ENCODE assay signal across 1 cellular context in genomic region chr18:3623769-3624545, GRCh38.
TF ChIP-seq lines count a peak whose summit lies in the region.

No MANE protein-coding gene starts in this region.

TF ChIP-seq in K562, 482 proteins besides CTCF, POLR2A, EP300 and RAD21 (continued from another document and continues in another):
- TF ChIP-seq CHAMP1 (IDR thresholded peaks at IDR 0.05) (no peak), ZKSCAN8 (CRISPR knock-in tag; IDR thresholded peaks at IDR 0.05) (no peak), PTRF (tag; IDR thresholded peaks at IDR 0.05) (0 out of 2 replicates have a peak, but pooled peaks have one; percentile 34), MYBL2 (IDR thresholded peaks at IDR 0.05; ENCODE audit: low read depth) (no peak), MYBL2 (CRISPR knock-in tag; IDR thresholded peaks at IDR 0.05; ENCODE audit: borderline replicate concordance) (no peak), ZNF780A (CRISPR knock-in tag; IDR thresholded peaks at IDR 0.05) (0 out of 2 replicates have a peak, but pooled peaks have one; percentile 8), ZBTB7A (IDR thresholded peaks at IDR 0.05; ENCODE audit: borderline replicate concordance, control insufficient read depth, low read depth, low read length) (no peak), AFF4 (CRISPR knock-in tag; IDR thresholded peaks at IDR 0.05) (no peak), ZNF174 (CRISPR knock-in tag; IDR thresholded peaks at IDR 0.05) (no peak), HOXB6 (CRISPR knock-in tag; IDR thresholded peaks at IDR 0.05; ENCODE audit: borderline replicate concordance) (no peak; the same call in 1 of the 2 replicates), HMGN3 (IDR thresholded peaks at IDR 0.05; ENCODE audit: borderline replicate concordance, extremely low read depth, insufficient read length, low read depth, low read length) (peak; percentile 96), BACH1 (tag; IDR thresholded peaks at IDR 0.05) (peak; percentile 88; the same call in 1 of the 2 replicates), SNAPC5 (CRISPR knock-in tag; IDR thresholded peaks at IDR 0.05) (no peak), PKNOX1 (IDR thresholded peaks at IDR 0.05) (no peak), NELFE (IDR thresholded peaks at IDR 0.05; ENCODE audit: insufficient read depth, insufficient read length) (no peak), ZNF318 (IDR thresholded peaks at IDR 0.05; ENCODE audit: borderline replicate concordance in 1 of 2, low read depth in 1 of 2) (no peak; a peak in 2 of 4 replicates), BCOR (IDR thresholded peaks at IDR 0.05) (no peak), RHOXF2B (CRISPR knock-in tag; conservative IDR thresholded peaks at IDR 0.05) (peak; percentile 32; the same call in 1 of the 2 replicates), SRSF7 (optimal IDR thresholded peaks at IDR 0.05; ENCODE audit: low read depth, low read length) (no peak), ZNF785 (CRISPR knock-in tag; IDR thresholded peaks at IDR 0.05) (no peak), HIVEP1 (CRISPR knock-in tag; IDR thresholded peaks at IDR 0.05) (peak; percentile 90), ZNF778 (CRISPR knock-in tag; IDR thresholded peaks at IDR 0.05) (no peak), PHB (CRISPR knock-in tag; IDR thresholded peaks at IDR 0.05) (no peak; the same call in 1 of the 2 replicates), MLLT1 (IDR thresholded peaks at IDR 0.05) (no peak), DDX20 (tag; IDR thresholded peaks at IDR 0.05; ENCODE audit: low read depth) (0 out of 2 replicates have a peak, but pooled peaks have one; percentile 36), ZNF184 (CRISPR knock-in tag; IDR thresholded peaks at IDR 0.05) (no peak), PML (IDR thresholded peaks at IDR 0.05; ENCODE audit: low read length) (peak; percentile 62), RNF2 (IDR thresholded peaks at IDR 0.05) (no peak), RFX5 (IDR thresholded peaks at IDR 0.05; ENCODE audit: low read depth, low read length) (no peak), CBX2 (IDR thresholded peaks at IDR 0.05; ENCODE audit: insufficient read depth, low read length, poor library complexity, severe bottlenecking) (no peak), ZC3H11A (IDR thresholded peaks at IDR 0.05; ENCODE audit: low read depth, low read length) (0 out of 2 replicates have a peak, but pooled peaks have one; percentile 58), POLR2AphosphoS2 (IDR thresholded peaks at IDR 0.05; ENCODE audit: low read length) (0 out of 2 replicates have a peak, but pooled peaks have one; percentile 40)
